ENCODE assay signal across 9 cellular contexts in genomic region chr11:92227233-92227593, GRCh38. TPM values are rescaled to one million over a fixed set of nuclear protein-coding genes. Genes with fewer than 3 reads are reported as not detected.
DNase-seq lines count a peak whose midpoint lies in the region; ATAC-seq and FAIRE-seq lines count a peak whose summit lies in the region.
"Had no signal": no experiment of that assay in that cellular context is flagged by ENCODE, and none has a peak within 500 bp of the region (broad histone marks: within the 10 kb centered on the region; RNA-seq: fewer than 3 reads in every experiment).

No MANE protein-coding gene starts in this region.

- no peaks in the 10 kb centered on the region for H3K9me3 Mint-ChIP-seq in activated naive CD8-positive, alpha-beta T cell treated with anti-CD3 and anti-CD28 coated beads, Interleukin-2, amount 50 U/mL, for 24 hours

- peak overlapping the region; percentile 58 for H3K4me3 ChIP-seq in H7 (ENCODE audit: insufficient read depth, low read depth, low read length)
- H3K4me3 ChIP-seq in SJCRH30 = peak overlapping the region; percentile 68
- peak overlapping the region; percentile 86 for H3K4me3 ChIP-seq in iPS-18c (ENCODE audit: insufficient read depth, low read depth, low read length)
- H3K4me3 ChIP-seq in skeletal muscle satellite cell (ENCODE audit: low read length) = peak overlapping the region; percentile 77

- no peak for FAIRE-seq in urothelium cell line (lab: Jason Lieb, UNC)
- FAIRE-seq: G401.6 had no signal

- in situ Hi-C loops in G401 (cut with HindIII; ENCODE audit: low sequenced_read_pairs) = no loop called here

- H3K27me3 Mint-ChIP-seq in activated naive CD8-positive, alpha-beta T cell treated with anti-CD3 and anti-CD28 coated beads, Interleukin-2, amount 50 U/mL, for 24 hours = peaks cover 53% of the 10 kb centered on the region

- no peak overlapping the region for H3K4me3 Mint-ChIP-seq in activated naive CD8-positive, alpha-beta T cell treated with anti-CD3 and anti-CD28 coated beads, Interleukin-2, amount 50 U/mL, for 24 hours

- H3K36me3 ChIP-seq in H7 (replicated peaks; ENCODE audit: control insufficient read depth, insufficient read depth, low read length) (no peaks in the 10 kb centered on the region), SJCRH30 (no peaks in the 10 kb centered on the region), skeletal muscle satellite cell (ENCODE audit: insufficient read depth, low read length) (no peaks in the 10 kb centered on the region)

- H3K4me2 ChIP-seq in skeletal muscle satellite cell (ENCODE audit: low read length) = peak overlapping the region; percentile 98

- H3K4me1 ChIP-seq in SJCRH30 = peaks cover 12% of the 10 kb centered on the region
- peaks cover 27% of the 10 kb centered on the region for H3K4me1 ChIP-seq in skeletal muscle satellite cell (ENCODE audit: control insufficient read depth, insufficient read depth, low read length)

- H3K36me3 Mint-ChIP-seq in activated naive CD8-positive, alpha-beta T cell treated with anti-CD3 and anti-CD28 coated beads, Interleukin-2, amount 50 U/mL, for 24 hours (ENCODE audit: low read depth) = no peaks in the 10 kb centered on the region

- H3K9ac ChIP-seq in skeletal muscle satellite cell (ENCODE audit: low read depth, low read length) = no peak overlapping the region

- peak overlapping the region; percentile 72 for H3K27ac ChIP-seq in SJCRH30

- ATAC-seq in activated naive CD8-positive, alpha-beta T cell treated with anti-CD3 and anti-CD28 coated beads, Interleukin-2, amount 50 U/mL, for 24 hours = no peak

- H3K9me3 ChIP-seq in SJCRH30 (replicated peaks) (no peaks in the 10 kb centered on the region), iPS-18c (ENCODE audit: control insufficient read depth, insufficient read depth, low read length) (no peaks in the 10 kb centered on the region), skeletal muscle satellite cell (replicated peaks; ENCODE audit: low read length) (no peaks in the 10 kb centered on the region)

- no peak overlapping the region for H3K27ac Mint-ChIP-seq in activated naive CD8-positive, alpha-beta T cell treated with anti-CD3 and anti-CD28 coated beads, Interleukin-2, amount 50 U/mL, for 24 hours

- DNase-seq in H7 = peak; percentile 53
- DNase-seq in SJCRH30 = peak; percentile 41 to 64
- no peak for DNase-seq in activated naive CD8-positive, alpha-beta T cell treated with anti-CD3 and anti-CD28 coated beads, Interleukin-2, amount 50 U/mL, for 24 hours
- DNase-seq in urothelium cell line (ENCODE audit: low spot score) = no peak
- DNase-seq in G401 (ENCODE audit: low spot score) = no peak
- DNase-seq: Right ventricle myocardium superior had no signal

- H3K4me1 Mint-ChIP-seq in activated naive CD8-positive, alpha-beta T cell treated with anti-CD3 and anti-CD28 coated beads, Interleukin-2, amount 50 U/mL, for 24 hours = no peaks in the 10 kb centered on the region

- peaks cover 35% of the 10 kb centered on the region for H3K27me3 ChIP-seq in H7 (ENCODE audit: control insufficient read depth, insufficient read depth, low read length)
- no peaks in the 10 kb centered on the region for H3K27me3 ChIP-seq in SJCRH30
- peaks cover 48% of the 10 kb centered on the region for H3K27me3 ChIP-seq in skeletal muscle satellite cell (ENCODE audit: control insufficient read depth, insufficient read depth, low read length)

RNA-seq across cellular contexts. Expression of gene FAT3, which starts 2.6 kb away (rescaled TPM):
- 8.5 and 10.7 TPM in 2 replicates for total RNA-seq in H7 (2014; rRNA removed; shearing (Covaris generic))
- total RNA-seq in SJCRH30 (2014; rRNA removed; shearing (Covaris generic)) = 20.1 and 23.1 TPM in 2 replicates
- 1.5 and 3.1 TPM in 2 replicates for total RNA-seq in skeletal muscle satellite cell (2012; rRNA removed)
- under 0.01 TPM in 1 of 2 replicates, not detected in the other for total RNA-seq in G401 (2014; rRNA removed; shearing (Covaris generic))

Comparison
In these comparisons a context has a peak if more than half of its experiments do, and no peak if none do; other contexts are left out.
1. DNase-seq: peak in H7 (single experiment) and SJCRH30 (2 of 2); none in activated naive CD8-positive, alpha-beta T cell treated with anti-CD3 and anti-CD28 coated beads, Interleukin-2, amount 50 U/mL, for 24 hours (single experiment), urothelium cell line (single experiment) and G401 (single experiment).
2. Peak in every context shown above with its lines, with median percentiles within 50 percentile points of each other: H3K4me3 ChIP-seq.